Comparison of ENCODE assay signal across 11 cellular contexts in the genomic region with DNA sequence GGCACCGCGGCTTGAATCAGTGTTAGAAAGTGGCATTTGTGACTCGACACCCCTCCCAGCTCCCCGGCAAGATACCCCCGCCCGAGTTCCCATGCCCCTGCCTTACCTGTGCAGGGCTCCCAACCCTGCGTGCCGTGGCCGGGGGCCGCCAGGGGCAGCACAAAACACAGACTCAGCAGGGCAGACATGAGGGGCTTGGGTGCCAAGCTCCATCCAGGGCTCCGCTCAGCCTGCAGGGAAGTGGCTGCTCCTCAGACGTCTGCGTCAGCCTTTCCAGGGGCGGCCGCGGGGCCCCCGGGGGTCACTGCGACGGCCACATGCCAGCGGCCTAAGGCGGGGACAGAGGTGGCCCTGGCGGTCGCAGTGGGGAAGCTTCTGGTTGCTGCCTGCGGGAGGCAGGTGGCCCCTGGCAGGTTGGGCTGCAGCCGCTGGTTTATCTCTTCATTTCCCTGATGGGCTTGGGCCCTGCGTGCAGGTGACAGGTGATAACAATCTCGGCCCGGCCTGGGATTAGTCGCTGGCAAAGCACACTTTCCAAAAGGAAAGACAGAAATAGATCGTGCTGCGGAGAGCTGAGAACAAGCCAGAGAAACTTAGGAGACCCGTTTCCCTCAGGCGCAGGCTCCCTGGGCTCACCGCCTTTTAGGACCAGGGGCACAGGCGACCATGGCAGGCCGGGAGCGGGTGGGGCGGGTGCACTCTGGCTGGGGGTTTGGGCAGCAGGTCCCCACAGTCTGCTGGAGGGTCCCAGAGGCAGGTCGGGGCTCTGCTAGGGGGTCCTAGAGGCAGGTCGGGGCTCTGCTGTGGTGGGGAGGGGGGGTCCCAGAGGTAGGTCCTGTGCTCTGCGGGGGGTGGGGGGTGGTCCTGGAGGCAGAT. TPM values are rescaled to one million over a fixed set of nuclear protein-coding genes. Genes with fewer than 3 reads are reported as not detected.
DNase-seq lines count a peak whose midpoint lies in the region; ATAC-seq and TF ChIP-seq lines count a peak whose summit lies in the region.
"Had no signal": no experiment of that assay in that cellular context is flagged by ENCODE, and none has a peak within 500 bp of the region (broad histone marks: within the 10 kb centered on the region; RNA-seq: fewer than 3 reads in every experiment).

A gene (minus strand): TSS at position 246 of the 876 bp plus-strand sequence. CDS start 58 bp downstream, at position 188.

- H3F3A ChIP-seq in PC-9 (ENCODE audit: insufficient read depth, low read depth): no peaks in the 10 kb centered on the region

- H3K79me1 ChIP-seq in H9 (ENCODE audit: insufficient read depth, low read depth, low read length, poor library complexity, severe bottlenecking): no peaks in the 10 kb centered on the region

- H4K5ac ChIP-seq in H9 (ENCODE audit: insufficient read length, low read depth, low read length): no peak within 1 kb of the TSS

- H2AK5ac ChIP-seq in H9 (ENCODE audit: insufficient read length, low read length): no peak within 1 kb of the TSS

- intact Hi-C loops in PC-9 (cut with micrococcal nuclease; ENCODE audit: unreplicated experiment): no loop called here

- no peak within 1 kb of the TSS for H3K18ac ChIP-seq in H9 (ENCODE audit: insufficient read length, low read depth, low read length)

- peak within 1 kb of the TSS; percentile 56 to 86 for H3K4me3 Mint-ChIP-seq in H9

- WGBS in H9 (ENCODE audit: extremely low coverage, insufficient read length, low lambda C conversion rate): no CpG with 5 or more reads among the region's 41 CpGs

- H3K56ac ChIP-seq in H9 (ENCODE audit: insufficient read length, low read depth, low read length): no peak within 1 kb of the TSS

- H3K79me2 ChIP-seq in H9 (ENCODE audit: insufficient read depth, low read length): no peaks in the 10 kb centered on the region
- no peaks in the 10 kb centered on the region for H3K79me2 ChIP-seq in PC-9 (ENCODE audit: low read depth)

- no peak within 1 kb of the TSS for H4K91ac ChIP-seq in H9 (ENCODE audit: insufficient read length, low read depth, low read length)

- H2AFZ ChIP-seq in H9 (ENCODE audit: low read length) (no peak within 1 kb of the TSS), PC-9 (no peak within 1 kb of the TSS)

- H3K27ac ChIP-seq in C4-2B (peak within 1 kb of the TSS; percentile 1; the same call in 1 of the 2 replicates), H9 (ENCODE audit: insufficient read length, low read depth, low read length) (no peak within 1 kb of the TSS), PC-9 (no peak within 1 kb of the TSS)
- H3K27ac ChIP-seq: upper lobe of left lung had no signal

- H3K4me2 ChIP-seq in H9 (ENCODE audit: insufficient read depth, insufficient read length, low read length) (peak within 1 kb of the TSS; percentile 39), PC-9 (peak within 1 kb of the TSS; percentile 23)

- no peaks in the 10 kb centered on the region; a peak in 3 of 7 replicates for H3K36me3 Mint-ChIP-seq in H9 (ENCODE audit: insufficient read depth in 1 of 3, low read depth in 3 of 3)

- no peak within 1 kb of the TSS for H3K14ac ChIP-seq in H9 (ENCODE audit: insufficient read depth, low read length)

- no peak within 1 kb of the TSS for H3K9ac ChIP-seq in H9 (ENCODE audit: extremely low read depth, insufficient read length, low read length)

- H3K36me3 ChIP-seq in PC-9 (ENCODE audit: low read depth): no peaks in the 10 kb centered on the region
- H3K36me3 ChIP-seq: upper lobe of left lung had no signal

- H3K9me3 Mint-ChIP-seq in H9: no peaks in the 10 kb centered on the region

- H2BK12ac ChIP-seq in H9 (ENCODE audit: insufficient read length, low read depth, low read length): no peak within 1 kb of the TSS

- CTCF ChIA-PET in PC-9 (lab: Charles Lee): no interaction called here

- H3K27me3 Mint-ChIP-seq in H9 (ENCODE audit: low read depth): peaks cover 93% of the 10 kb centered on the region

- H4K20me1 ChIP-seq in H9 (ENCODE audit: control insufficient read depth, insufficient read depth, insufficient read length): no peaks in the 10 kb centered on the region
- no peaks in the 10 kb centered on the region for H4K20me1 ChIP-seq in PC-9 (ENCODE audit: insufficient read depth)

- peaks cover 53 to 65% of the 10 kb centered on the region in 2 experiments for H3K4me1 Mint-ChIP-seq in H9

- H3K4me1 ChIP-seq in H9 (ENCODE audit: insufficient read depth, low read length) (peaks cover 3% of the 10 kb centered on the region; the same call in 1 of the 2 replicates), PC-9 (replicated peaks; ENCODE audit: insufficient read depth) (no peaks in the 10 kb centered on the region)

- H3K9me2 ChIP-seq in PC-9 (ENCODE audit: insufficient read depth): no peaks in the 10 kb centered on the region

- POLR2A ChIA-PET in PC-9 (lab: Charles Lee; ENCODE audit: unreplicated experiment): no interaction called here

- H3K4ac ChIP-seq in H9 (ENCODE audit: low read depth, low read length): no peak within 1 kb of the TSS

- DNase-seq in H9: peak; percentile 47
- peak in 1 of 2 experiments; percentile 6 for DNase-seq in PC-9
- peak; percentile 28 for DNase-seq in iPS-NIHi7 (ENCODE audit: extremely low spot score)
- DNase-seq in OCI-M1 (lab: John Stamatoyannopoulos, UW): no peak
- no peak for DNase-seq in dermis blood vessel endothelial cell
- DNase-seq: stimulated activated CD4-positive, alpha-beta T cell treated with anti-CD3 and anti-CD28 coated beads, Interleukin-4, amount 100 ng/mL, for 24 hours had no signal

- no peak within 1 kb of the TSS for H4K8ac ChIP-seq in H9 (replicated peaks; ENCODE audit: insufficient read length, low read depth, low read length)

- H2BK15ac ChIP-seq in H9 (ENCODE audit: low read depth, low read length): no peak within 1 kb of the TSS

- H3K9me3 ChIP-seq in H9 (ENCODE audit: control insufficient read depth, low read depth, low read length) (no peaks in the 10 kb centered on the region), PC-9 (ENCODE audit: insufficient read depth, low read depth) (no peaks in the 10 kb centered on the region)

- no peak within 1 kb of the TSS for H2BK20ac ChIP-seq in H9 (ENCODE audit: low read depth, low read length, poor library complexity, severe bottlenecking)

- no peak within 1 kb of the TSS for H3K23ac ChIP-seq in H9 (ENCODE audit: insufficient read length, low read depth, low read length)

- peaks cover 50% of the 10 kb centered on the region; the same call in 1 of the 2 replicates for H3K27me3 ChIP-seq in H9 (ENCODE audit: insufficient read depth, low read length)
- peaks cover 67% of the 10 kb centered on the region for H3K27me3 ChIP-seq in PC-9 (ENCODE audit: insufficient read depth, low read depth)

- no peak; the same call in 1 of the 2 replicates for TF ChIP-seq CTCF in C4-2B (conservative IDR thresholded peaks at IDR 0.05)
- TF ChIP-seq CTCF in H9 (conservative IDR thresholded peaks at IDR 0.05): peak; percentile 37; the same call in 2 of the 3 replicates
- no peak for TF ChIP-seq CTCF in PC-9 (conservative IDR thresholded peaks at IDR 0.05)

- H3K27ac Mint-ChIP-seq in H9: no peak within 1 kb of the TSS

- no peak within 1 kb of the TSS for H2BK120ac ChIP-seq in H9 (ENCODE audit: low read depth, low read length, poor library complexity, severe bottlenecking)

- H3K23me2 ChIP-seq in H9 (ENCODE audit: insufficient read length, low read depth, low read length, poor library complexity, severe bottlenecking): peaks cover 34% of the 10 kb centered on the region

- ATAC-seq in HG03565 (IDR thresholded peaks at IDR 0.05; ENCODE audit: unreplicated experiment): no peak
- no peak for ATAC-seq in activated CD4-positive, CD25-positive, alpha-beta regulatory T cell treated with anti-CD3 and anti-CD28 coated beads, Interleukin-2, amount 50 U/mL, for 24 hours

- no peak within 1 kb of the TSS for H3T11ph ChIP-seq in H9 (ENCODE audit: low read length)

- no peak within 1 kb of the TSS for H3K4me3 ChIP-seq in PC-9
- H3K4me3 ChIP-seq: upper lobe of left lung had no signal

- no TSS peak for BruUV-seq in PC-9 (replicated peaks; lab: Mats Ljungman, UMichigan)

- no peak within 1 kb of the TSS for H2BK5ac ChIP-seq in H9 (ENCODE audit: insufficient read length, low read length)

RNA-seq across cellular contexts. Expression of the gene that starts here (rescaled TPM):
- total RNA-seq in H9 (2021) (1.2 and 1.3 TPM in 2 replicates), PC-9 (2021) (not detected in 2 replicates), dermis blood vessel endothelial cell (0.47 and 1.0 TPM in 2 replicates)
- total RNA-seq: aorta had no signal

Comparison
In these comparisons a context has a peak if more than half of its experiments do, and no peak if none do; other contexts are left out.
1. DNase-seq: peak in H9 (single experiment) and iPS-NIHi7 (single experiment); none in OCI-M1 (single experiment) and dermis blood vessel endothelial cell (single experiment).